In the genomic region with DNA sequence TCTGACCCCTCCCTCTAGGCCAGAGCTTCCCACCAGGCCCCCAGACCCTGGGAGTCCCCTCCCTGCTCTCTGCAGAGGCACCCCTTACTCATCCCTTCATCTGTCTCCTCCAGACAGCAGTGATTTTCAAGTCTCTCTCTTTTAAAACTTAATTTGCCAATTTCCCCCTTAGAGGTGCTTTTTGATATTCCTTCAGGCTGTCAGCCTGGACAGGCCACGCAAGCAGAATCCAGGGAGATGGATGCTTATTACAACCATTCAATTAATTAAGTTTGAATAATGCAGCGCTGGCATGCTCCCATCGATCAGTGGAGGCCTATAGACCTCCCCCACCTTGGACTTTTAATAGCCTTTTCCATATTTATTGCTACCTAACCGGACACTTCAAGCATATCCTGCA, we compare ENCODE assay signal across 20 cellular contexts.
"Had no signal": no experiment of that assay in that cellular context is flagged by ENCODE, and none has a peak within 500 bp of the region (broad histone marks: within the 10 kb centered on the region; RNA-seq: fewer than 3 reads in every experiment).

No MANE protein-coding gene starts in this region.

- ATAC-seq: heart right ventricle; left ventricle myocardium superior; right cardiac atrium; stimulated activated memory B cell treated with anti-CD40 and anti-IgM and Interleukin-4, amounts not matched to agents 10 μg/mL and 1 μg/mL and 100 μg/mL, for 72 hours; T-helper 17 cell had no signal

- H3K36me3 ChIP-seq: heart right ventricle, neutrophil, spleen had no signal

- H3K27ac Mint-ChIP-seq: activated CD4-positive, alpha-beta T cell treated with anti-CD3 and anti-CD28 coated beads, Interleukin-2, amount 10 ng/mL, durations not matched to agents 7 days and 5 days; activated naive CD4-positive, alpha-beta T cell treated with anti-CD3 and anti-CD28 coated beads, Interleukin-2, amount 50 U/mL, for 24 hours; activated T-helper 2 cell treated with anti-CD3 and anti-CD28 coated beads, Interferon-gamma antibody, Interleukin-2, Interleukin-4, amounts not matched to agents 10 μg/mL and 5 μg/mL and 100 μg/mL, durations not matched to agents 14 hours and 24 hours and 36 hours; mesothelial cell of epicardium; stimulated activated memory B cell treated with anti-CD40 and anti-IgM and Interleukin-4, amounts not matched to agents 10 μg/mL and 1 μg/mL and 100 μg/mL, for 72 hours; T-helper 17 cell had no signal

- H3K9me3 Mint-ChIP-seq: activated CD4-positive, alpha-beta T cell treated with anti-CD3 and anti-CD28 coated beads, Interleukin-2, amount 10 ng/mL, durations not matched to agents 7 days and 5 days; activated naive CD4-positive, alpha-beta T cell treated with anti-CD3 and anti-CD28 coated beads, Interleukin-2, amount 50 U/mL, for 24 hours; activated T-helper 2 cell treated with anti-CD3 and anti-CD28 coated beads, Interferon-gamma antibody, Interleukin-2, Interleukin-4, amounts not matched to agents 10 μg/mL and 5 μg/mL and 100 μg/mL, durations not matched to agents 14 hours and 24 hours and 36 hours; mesothelial cell of epicardium; stimulated activated memory B cell treated with anti-CD40 and anti-IgM and Interleukin-4, amounts not matched to agents 10 μg/mL and 1 μg/mL and 100 μg/mL, for 72 hours had no signal

- H3K9me3 ChIP-seq: heart right ventricle, neutrophil, spleen had no signal

- H3K4me3 ChIP-seq: heart right ventricle, spleen had no signal

- H3K4me3 Mint-ChIP-seq: activated CD4-positive, alpha-beta T cell treated with anti-CD3 and anti-CD28 coated beads, Interleukin-2, amount 10 ng/mL, durations not matched to agents 7 days and 5 days; activated naive CD4-positive, alpha-beta T cell treated with anti-CD3 and anti-CD28 coated beads, Interleukin-2, amount 50 U/mL, for 24 hours; mesothelial cell of epicardium; stimulated activated memory B cell treated with anti-CD40 and anti-IgM and Interleukin-4, amounts not matched to agents 10 μg/mL and 1 μg/mL and 100 μg/mL, for 72 hours; T-helper 17 cell had no signal

- DNase-seq: activated CD4-positive, alpha-beta T cell treated with anti-CD3 and anti-CD28 coated beads, Interleukin-2, amount 10 ng/mL, durations not matched to agents 7 days and 5 days; activated CD4-positive, CD25-positive, alpha-beta regulatory T cell; activated CD8-positive, alpha-beta memory T cell treated with anti-CD3 and anti-CD28 coated beads for 24 hours; activated T-cell treated with anti-CD3 and anti-CD28 coated beads for 4 hours; amniotic stem cell; effector CD4-positive, alpha-beta T cell; heart right ventricle; islet precursor cell; left ventricle myocardium superior; right cardiac atrium; spleen; stimulated activated CD4-positive, alpha-beta T cell treated with anti-CD3 and anti-CD28 coated beads, Interleukin-1b, Interleukin-23, amount 100 ng/mL, for 48 hours; T-helper 17 cell had no signal

- FAIRE-seq: endothelial cell of umbilical vein, frontal cortex had no signal

- H3K27ac ChIP-seq: heart right ventricle, neutrophil, spleen had no signal

- H3K36me3 Mint-ChIP-seq: activated naive CD4-positive, alpha-beta T cell treated with anti-CD3 and anti-CD28 coated beads, Interleukin-2, amount 50 U/mL, for 24 hours; mesothelial cell of epicardium; stimulated activated memory B cell treated with anti-CD40 and anti-IgM and Interleukin-4, amounts not matched to agents 10 μg/mL and 1 μg/mL and 100 μg/mL, for 72 hours had no signal
